1 cellular context compared by ENCODE assay signal in genomic region chr12:19411234-19412221, GRCh38.
A peak's percentile ranks its signal among the peaks of the same experiment; 100 is the strongest.
TF ChIP-seq lines count a peak whose summit lies in the region.

No MANE protein-coding gene starts in this region.

TF ChIP-seq in GM23338, 12 proteins besides CTCF, POLR2A, EP300 and RAD21 (continued from another document):
- TF ChIP-seq REST (IDR thresholded peaks at IDR 0.05; ENCODE audit: unreplicated experiment) (no peak), JUNB (IDR thresholded peaks at IDR 0.05; ENCODE audit: unreplicated experiment) (no peak), ZNF462 (CRISPR knock-in tag; IDR thresholded peaks at IDR 0.05) (peak; percentile 67; the same call in 1 of the 2 replicates), NANOG (IDR thresholded peaks at IDR 0.05; ENCODE audit: borderline replicate concordance) (no peak), EZH2 (IDR thresholded peaks at IDR 0.05; ENCODE audit: low read depth, unreplicated experiment) (no peak)
